Comparison of ENCODE assay signal across 18 cellular contexts in the genomic region with DNA sequence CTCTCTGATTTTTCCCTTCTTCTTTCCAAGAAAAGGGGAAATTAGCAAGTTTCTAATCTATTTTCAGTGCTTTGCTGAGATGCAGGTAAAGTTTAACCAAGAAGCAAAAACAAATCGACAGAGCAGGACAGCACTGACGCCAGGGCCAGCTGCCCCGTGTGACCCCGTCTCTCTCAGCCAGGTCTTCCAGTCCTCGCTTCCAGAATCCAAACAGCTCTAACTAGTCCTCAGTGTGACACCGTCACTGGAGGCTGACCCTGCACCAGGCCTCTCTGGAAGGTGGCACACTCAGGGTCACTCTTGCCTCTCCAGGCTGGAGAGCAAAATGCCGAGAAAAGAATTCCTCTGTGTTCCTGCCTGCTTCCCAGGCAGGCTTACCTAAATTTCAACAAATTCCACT. TPM values are rescaled to one million over a fixed set of nuclear protein-coding genes. Genes with fewer than 3 reads are reported as not detected.
DNase-seq lines count a peak whose midpoint lies in the region; ATAC-seq and TF ChIP-seq lines count a peak whose summit lies in the region.
"Had no signal": no experiment of that assay in that cellular context is flagged by ENCODE, and none has a peak within 500 bp of the region (broad histone marks: within the 10 kb centered on the region; RNA-seq: fewer than 3 reads in every experiment).

No MANE protein-coding gene starts in this region.

- no peak overlapping the region for H3K18ac ChIP-seq in H9 (ENCODE audit: insufficient read length, low read depth, low read length)
- peak overlapping the region in 1 of 2 experiments; percentile 46 for H3K18ac ChIP-seq in mesenchymal stem cell (ENCODE audit: low read depth in 1 of 2, low read length in 2 of 2)

- H3K9ac ChIP-seq in H9 (ENCODE audit: extremely low read depth, insufficient read length, low read length) (no peak overlapping the region), mesenchymal stem cell (ENCODE audit: low read length) (no peak overlapping the region)

- H3K4me1 ChIP-seq in H9 (ENCODE audit: insufficient read depth, low read length), result peaks cover 4% of the 10 kb centered on the region; the same call in 1 of the 2 replicates
- H3K4me1 ChIP-seq in body of pancreas, result peaks cover 22% of the 10 kb centered on the region
- peaks cover 32% of the 10 kb centered on the region for H3K4me1 ChIP-seq in mesenchymal stem cell (ENCODE audit: control insufficient read depth, insufficient read depth, low read depth, low read length)
- peaks cover 34 to 42% of the 10 kb centered on the region in 2 donors for H3K4me1 ChIP-seq in thyroid gland
- H3K4me1 ChIP-seq in foreskin keratinocyte, result no peaks in the 10 kb centered on the region

- no peak overlapping the region for H2BK5ac ChIP-seq in H9 (ENCODE audit: insufficient read length, low read length)
- H2BK5ac ChIP-seq in mesenchymal stem cell (ENCODE audit: low read depth, low read length, poor library complexity, severe bottlenecking), result no peak overlapping the region

- H3K4me2 ChIP-seq in H9 (ENCODE audit: insufficient read depth, insufficient read length, low read length) (no peak overlapping the region), mesenchymal stem cell (ENCODE audit: low read length, poor library complexity, severe bottlenecking) (peak overlapping the region; percentile 19)

- H3K27me3 ChIP-seq in H9 (ENCODE audit: insufficient read depth, low read length), result no peaks in the 10 kb centered on the region
- no peaks in the 10 kb centered on the region for H3K27me3 ChIP-seq in body of pancreas
- peaks cover 0 to 2% of the 10 kb centered on the region in 2 experiments for H3K27me3 ChIP-seq in mesenchymal stem cell (ENCODE audit: control insufficient read depth in 1 of 2, insufficient read depth in 1 of 2, low read length in 2 of 2)
- H3K27me3 ChIP-seq in thyroid gland, result no peaks in the 10 kb centered on the region
- no peaks in the 10 kb centered on the region for H3K27me3 ChIP-seq in foreskin keratinocyte
- H3K27me3 ChIP-seq: SJSA1 had no signal

- H4K91ac ChIP-seq in H9 (ENCODE audit: insufficient read length, low read depth, low read length) (no peak overlapping the region), mesenchymal stem cell (ENCODE audit: low read length) (peak overlapping the region; percentile 11)

- no peak overlapping the region for H2AFZ ChIP-seq in H9 (ENCODE audit: low read length)
- H2AFZ ChIP-seq in mesenchymal stem cell (ENCODE audit: low read depth, low read length), result no peak overlapping the region

- H3K36me3 ChIP-seq in body of pancreas (replicated peaks in 1 of 2; ENCODE audit: insufficient read depth in 1 of 2, low read depth in 2 of 2) (no peaks in the 10 kb centered on the region), mesenchymal stem cell (ENCODE audit: control insufficient read depth in 1 of 2, insufficient read depth in 2 of 2, low read depth in 1 of 2, low read length in 2 of 2) (peaks cover 0 to 12% of the 10 kb centered on the region in 2 experiments), thyroid gland (no peaks in the 10 kb centered on the region)
- H3K36me3 ChIP-seq: SJSA1 had no signal

- H2BK120ac ChIP-seq in H9 (ENCODE audit: low read depth, low read length, poor library complexity, severe bottlenecking) (no peak overlapping the region), mesenchymal stem cell (ENCODE audit: low read depth, low read length) (no peak overlapping the region)

- H3K79me2 ChIP-seq in H9 (ENCODE audit: insufficient read depth, low read length), result peaks cover 4% of the 10 kb centered on the region; the same call in 1 of the 2 replicates

- H3K14ac ChIP-seq in H9 (ENCODE audit: insufficient read depth, low read length), result no peak overlapping the region; the same call in 1 of the 2 replicates
- H3K14ac ChIP-seq in mesenchymal stem cell (ENCODE audit: low read length in 2 of 2), result no peak overlapping the region

- ATAC-seq in body of pancreas (peak; percentile 43), GM19395 (IDR thresholded peaks at IDR 0.05; ENCODE audit: unreplicated experiment) (no peak), foreskin keratinocyte (no peak)

- intact Hi-C loops in body of pancreas (cut with DNase I) (no loop called here), thyroid gland (cut with DNase I) (no loop called here)

- H2BK12ac ChIP-seq in H9 (ENCODE audit: insufficient read length, low read depth, low read length), result no peak overlapping the region
- H2BK12ac ChIP-seq in mesenchymal stem cell (ENCODE audit: low read length in 2 of 2), result peak overlapping the region in 1 of 2 experiments; percentile 67

- no peak overlapping the region for H2AK5ac ChIP-seq in H9 (ENCODE audit: insufficient read length, low read length)
- H2AK5ac ChIP-seq in mesenchymal stem cell (ENCODE audit: low read length, severe bottlenecking), result no peak overlapping the region

- H3K27ac Mint-ChIP-seq in H9, result peak overlapping the region; percentile 60 to 87 (median 82); a peak in 4 of 7 replicates
- H3K27ac Mint-ChIP-seq: B cell; CD8-positive, alpha-beta memory T cell had no signal

- H4K5ac ChIP-seq in H9 (ENCODE audit: insufficient read length, low read depth, low read length), result no peak overlapping the region

- no peaks in the 10 kb centered on the region for H4K20me1 ChIP-seq in H9 (ENCODE audit: control insufficient read depth, insufficient read depth, insufficient read length)

- no peak overlapping the region for H3K4me3 ChIP-seq in body of pancreas
- no peak overlapping the region for H3K4me3 ChIP-seq in mesenchymal stem cell (ENCODE audit: insufficient read depth in 1 of 2, low read depth in 1 of 2, low read length in 2 of 2)
- no peak overlapping the region for H3K4me3 ChIP-seq in thyroid gland (replicated peaks in 1 of 3)
- H3K4me3 ChIP-seq: SJSA1 had no signal

- peaks cover 17 to 27% of the 10 kb centered on the region in 2 experiments for H3K4me1 Mint-ChIP-seq in H9
- H3K4me1 Mint-ChIP-seq: CD8-positive, alpha-beta memory T cell had no signal

- H2BK20ac ChIP-seq in H9 (ENCODE audit: low read depth, low read length, poor library complexity, severe bottlenecking), result no peak overlapping the region

- H3K9me3 ChIP-seq in H9 (ENCODE audit: control insufficient read depth, low read depth, low read length) (no peaks in the 10 kb centered on the region), body of pancreas (no peaks in the 10 kb centered on the region), mesenchymal stem cell (ENCODE audit: control insufficient read depth, low read length) (no peaks in the 10 kb centered on the region), thyroid gland (no peaks in the 10 kb centered on the region)
- H3K9me3 ChIP-seq: SJSA1 had no signal

- no CpG with 5 or more reads among the region's 7 CpGs for WGBS in H9 (ENCODE audit: extremely low coverage, insufficient read length, low lambda C conversion rate)
- 48 to 50% methylated on average over 6 to 7 of the region's 7 CpGs for WGBS in body of pancreas, 2 donors
- WGBS in mesenchymal stem cell, result 84% methylated on average over 6 of the region's 7 CpGs
- 45 to 54% methylated on average over 7 of the region's 7 CpGs for WGBS in thyroid gland, 2 donors

- H3K4ac ChIP-seq in H9 (ENCODE audit: low read depth, low read length) (no peak overlapping the region), mesenchymal stem cell (ENCODE audit: low read depth in 1 of 2, low read length in 2 of 2) (peak overlapping the region; percentile 35 to 55)

- H3K9me3 Mint-ChIP-seq in H9, result no peaks in the 10 kb centered on the region; a peak in 1 of 5 replicates
- H3K9me3 Mint-ChIP-seq: CD8-positive, alpha-beta memory T cell had no signal

- TF ChIP-seq CTCF in H9 (conservative IDR thresholded peaks at IDR 0.05) (no peak), body of pancreas (IDR thresholded peaks at IDR 0.05) (no peak), thyroid gland (IDR thresholded peaks at IDR 0.05) (no peak), foreskin keratinocyte (conservative IDR thresholded peaks at IDR 0.05) (no peak)

- H4K8ac ChIP-seq in H9 (replicated peaks; ENCODE audit: insufficient read length, low read depth, low read length) (no peak overlapping the region), mesenchymal stem cell (ENCODE audit: low read length) (no peak overlapping the region)

- no peaks in the 10 kb centered on the region for H3K27me3 Mint-ChIP-seq in H9 (ENCODE audit: low read depth)

- TF ChIP-seq POLR2A in body of pancreas (IDR thresholded peaks at IDR 0.05), result no peak
- no peak for TF ChIP-seq POLR2A in thyroid gland (IDR thresholded peaks at IDR 0.05)

- H3K27ac ChIP-seq in H9 (ENCODE audit: insufficient read length, low read depth, low read length) (no peak overlapping the region), body of pancreas (peak overlapping the region in 3 of 4 donors; percentile 26 to 63 (median 48)), mesenchymal stem cell (ENCODE audit: low read length, poor library complexity, severe bottlenecking) (no peak overlapping the region), thyroid gland (peak overlapping the region; percentile 42 to 83 (median 61)), foreskin keratinocyte (no peak overlapping the region)
- H3K27ac ChIP-seq: SJSA1 had no signal

- no peak overlapping the region for H3K23ac ChIP-seq in H9 (ENCODE audit: insufficient read length, low read depth, low read length)
- no peak overlapping the region for H3K23ac ChIP-seq in mesenchymal stem cell (ENCODE audit: low read length in 2 of 2)

- DNase-seq in H9, result no peak
- no peak for DNase-seq in body of pancreas
- DNase-seq in mesenchymal stem cell, result no peak
- peak; percentile 55 to 66 for DNase-seq in thyroid gland
- DNase-seq in cerebellar cortex (ENCODE audit: low spot score), result no peak
- no peak for DNase-seq in foreskin keratinocyte
- DNase-seq: CD8-positive, alpha-beta memory T cell; DMS 273 treated with DMSO at 0.1 percent for 48 hours; NCI-H1436 treated with DMSO at 0.1 percent for 48 hours; NCI-H2081 treated with DMSO at 0.1 percent for 48 hours; NCI-H226; NCI-H69; NK-92 treated with Interleukin-12 subunit alpha and Interleukin-12 subunit beta, amount 100 ng/mL, for 24 hours; OCI-M1; RPMI8226 had no signal

- H3K79me1 ChIP-seq in H9 (ENCODE audit: insufficient read depth, low read depth, low read length, poor library complexity, severe bottlenecking), result peaks cover 4% of the 10 kb centered on the region
- H3K79me1 ChIP-seq in mesenchymal stem cell (replicated peaks; ENCODE audit: low read length, poor library complexity, severe bottlenecking), result peaks cover 11% of the 10 kb centered on the region

- H2BK15ac ChIP-seq in H9 (ENCODE audit: low read depth, low read length), result no peak overlapping the region
- no peak overlapping the region for H2BK15ac ChIP-seq in mesenchymal stem cell (ENCODE audit: low read depth, poor library complexity, severe bottlenecking)

- H3K36me3 Mint-ChIP-seq in H9 (ENCODE audit: insufficient read depth in 1 of 3, low read depth in 3 of 3), result peaks cover 9 to 14% (median 10%) of the 10 kb centered on the region in 3 experiments
- H3K36me3 Mint-ChIP-seq: CD8-positive, alpha-beta memory T cell had no signal

- no peak overlapping the region for H3K4me3 Mint-ChIP-seq in H9
- H3K4me3 Mint-ChIP-seq: B cell had no signal

- no peak overlapping the region for H3T11ph ChIP-seq in H9 (ENCODE audit: low read length)

- H3K56ac ChIP-seq in H9 (ENCODE audit: insufficient read length, low read depth, low read length), result no peak overlapping the region

- H3K23me2 ChIP-seq in H9 (ENCODE audit: insufficient read length, low read depth, low read length, poor library complexity, severe bottlenecking), result no peaks in the 10 kb centered on the region

RNA-seq across cellular contexts. Expression of a gene that starts 44.8 kb away (rescaled TPM):
- 22.1 and 23.8 TPM in 2 replicates for total RNA-seq in H9 (2021)
- 10 to 100 TPM; 44.4 to 94.9 TPM for total RNA-seq in body of pancreas
- polyA plus RNA-seq in mesenchymal stem cell (2013, experiment 1 of 2), result 30.3 TPM
- 30.2 TPM for polyA plus RNA-seq in mesenchymal stem cell (2013, experiment 2 of 2)
- 100 to 1,000 TPM in 1 of 4 donors, 10 to 100 TPM in 3; 55.6 to 126 (median 90.8) TPM for total RNA-seq in thyroid gland
- 1.5 TPM in 2 replicates for total RNA-seq in foreskin keratinocyte
- polyA plus RNA-seq in foreskin keratinocyte, result 0.17 and 0.32 TPM in 2 replicates
- total RNA-seq: CD8-positive, alpha-beta memory T cell had no signal
- polyA plus RNA-seq: CD8-positive, alpha-beta memory T cell had no signal

Comparison
In these comparisons a context has a peak if more than half of its experiments do, and no peak if none do; other contexts are left out.
1. DNase-seq: peak in thyroid gland (2 of 2); none in H9 (single experiment), body of pancreas (0 of 4), mesenchymal stem cell (single experiment), cerebellar cortex (single experiment) and foreskin keratinocyte (0 of 2).
2. H3K27ac ChIP-seq: peak in body of pancreas (3 of 4) and thyroid gland (3 of 3); none in H9 (single experiment), mesenchymal stem cell (single experiment) and foreskin keratinocyte (single experiment).